ENCODE assay signal across 24 cellular contexts in genomic region chr22:49185312-49185969, GRCh38.
"Had no signal": no experiment of that assay in that cellular context is flagged by ENCODE, and none has a peak within 500 bp of the region (broad histone marks: within the 10 kb centered on the region; RNA-seq: fewer than 3 reads in every experiment).

No MANE protein-coding gene starts in this region.

- H3K4me1 ChIP-seq: left ventricle myocardium inferior, sigmoid colon, stomach, testis, thyroid gland, transverse colon, upper lobe of left lung had no signal

- H3K36me3 ChIP-seq: left ventricle myocardium inferior, ovary, sigmoid colon, stomach, thyroid gland, transverse colon, upper lobe of left lung had no signal

- H3K27me3 ChIP-seq: ovary, testis, thyroid gland, transverse colon, upper lobe of left lung had no signal

- H3K27ac ChIP-seq: left ventricle myocardium inferior, ovary, sigmoid colon, stomach, testis, thyroid gland, transverse colon, upper lobe of left lung had no signal

- H3K4me3 Mint-ChIP-seq: immature natural killer cell; memory B cell; naive thymus-derived CD4-positive, alpha-beta T cell; natural killer cell treated with Interleukin-12 subunit alpha and Interleukin-12 subunit beta and Interleukin-15 and Interleukin-18, amount 100 ng/mL, for 72 hours; stimulated activated memory B cell treated with anti-CD40 and anti-IgM and Interleukin-4, amounts not matched to agents 10 μg/mL and 1 μg/mL and 100 μg/mL, for 72 hours had no signal

- H3K9me3 ChIP-seq: left ventricle myocardium inferior, mucosa of descending colon, sigmoid colon, stomach, testis, thyroid gland, transverse colon, upper lobe of left lung had no signal

- H3K4me3 ChIP-seq: left ventricle myocardium inferior, mucosa of descending colon, ovary, sigmoid colon, stomach, testis, thyroid gland, transverse colon, upper lobe of left lung had no signal

- ATAC-seq: mucosa of descending colon; naive thymus-derived CD4-positive, alpha-beta T cell; natural killer cell treated with Interleukin-12 subunit alpha and Interleukin-12 subunit beta and Interleukin-15 and Interleukin-18, amount 100 ng/mL, for 72 hours; right cardiac atrium; stimulated activated memory B cell treated with anti-CD40 and anti-IgM and Interleukin-4, amounts not matched to agents 10 μg/mL and 1 μg/mL and 100 μg/mL, for 72 hours had no signal

- H3K9me3 Mint-ChIP-seq: natural killer cell treated with Interleukin-12 subunit alpha and Interleukin-12 subunit beta and Interleukin-15 and Interleukin-18, amount 100 ng/mL, for 72 hours had no signal

- H3K27ac Mint-ChIP-seq: immature natural killer cell; memory B cell; naive thymus-derived CD4-positive, alpha-beta T cell; natural killer cell treated with Interleukin-12 subunit alpha and Interleukin-12 subunit beta and Interleukin-15 and Interleukin-18, amount 100 ng/mL, for 72 hours; progenitor cell of endocrine pancreas; stimulated activated memory B cell treated with anti-CD40 and anti-IgM and Interleukin-4, amounts not matched to agents 10 μg/mL and 1 μg/mL and 100 μg/mL, for 72 hours had no signal

- H3K4me1 Mint-ChIP-seq: immature natural killer cell; memory B cell; naive thymus-derived CD4-positive, alpha-beta T cell; stimulated activated memory B cell treated with anti-CD40 and anti-IgM and Interleukin-4, amounts not matched to agents 10 μg/mL and 1 μg/mL and 100 μg/mL, for 72 hours had no signal

- DNase-seq: hypothalamus; immature natural killer cell; left ventricle myocardium inferior; midbrain; mucosa of descending colon; naive thymus-derived CD4-positive, alpha-beta T cell; ovary; right cardiac atrium; sigmoid colon; small intestine; stimulated activated CD4-positive, alpha-beta T cell treated with anti-CD3 and anti-CD28 coated beads, Interleukin-1b, Interleukin-23, amount 100 ng/mL, for 48 hours; stimulated activated CD4-positive, alpha-beta T cell treated with anti-CD3 and anti-CD28 coated beads, Interleukin-2, amount 100 ng/mL, for 48 hours; stimulated activated CD4-positive, alpha-beta T cell treated with anti-CD3 and anti-CD28 coated beads, Interleukin-4, amount 100 ng/mL, for 4 hours; stimulated activated CD8-positive, alpha-beta memory T cell treated with anti-CD3 and anti-CD28 coated beads, Interleukin-4, amount 100 ng/mL, for 48 hours; stimulated activated naive CD4-positive, alpha-beta T cell treated with Interleukin-2 at 50 U/mL for 16 hours; stomach; testis; thyroid gland; transverse colon; upper lobe of left lung had no signal

- H3K36me3 Mint-ChIP-seq: immature natural killer cell; natural killer cell treated with Interleukin-12 subunit alpha and Interleukin-12 subunit beta and Interleukin-15 and Interleukin-18, amount 100 ng/mL, for 72 hours; stimulated activated memory B cell treated with anti-CD40 and anti-IgM and Interleukin-4, amounts not matched to agents 10 μg/mL and 1 μg/mL and 100 μg/mL, for 72 hours had no signal
